Comparison of ENCODE assay signal across 8 cellular contexts in the genomic region with DNA sequence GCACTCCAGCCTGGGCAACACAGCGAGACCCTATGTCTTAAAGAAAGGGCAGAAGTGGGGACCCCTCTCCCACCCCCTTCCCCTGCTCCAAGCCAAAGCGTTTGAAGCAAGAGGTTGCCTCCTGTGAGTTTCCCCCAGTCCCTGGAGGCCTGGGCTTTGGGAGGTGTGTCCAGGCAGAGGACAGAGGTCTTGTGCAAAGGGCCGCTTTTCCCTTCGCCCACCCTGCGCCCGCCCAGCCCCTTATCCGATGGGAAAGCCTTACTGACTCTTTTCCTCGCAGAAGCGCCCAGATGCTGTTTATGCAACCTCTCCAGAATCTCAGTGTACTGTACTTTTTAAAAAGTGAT. TPM values are rescaled to one million over a fixed set of nuclear protein-coding genes. Genes with fewer than 3 reads are reported as not detected.
DNase-seq lines count a peak whose midpoint lies in the region; ATAC-seq and TF ChIP-seq lines count a peak whose summit lies in the region.

No MANE protein-coding gene starts in this region.

- peak overlapping the region; percentile 63 to 91 (median 76) for H3K4me2 ChIP-seq in BLaER1 treated with 17β-estradiol and CSF1 and Interleukin-3, amounts not matched to agents 10 nM and 100 nM
- H3K4me2 ChIP-seq in Karpas-422 (ENCODE audit: low read depth, low read length, poor library complexity, severe bottlenecking): peak overlapping the region; percentile 61

- peaks cover 16 to 61% (median 26%) of the 10 kb centered on the region in 10 experiments for H3K4me1 ChIP-seq in BLaER1 treated with 17β-estradiol and CSF1 and Interleukin-3, amounts not matched to agents 10 nM and 100 nM
- H3K4me1 ChIP-seq in Karpas-422 (ENCODE audit: low read length): peaks cover 10% of the 10 kb centered on the region
- H3K4me1 ChIP-seq in effector memory CD4-positive, alpha-beta T cell (ENCODE audit: control insufficient read depth, insufficient read depth, low read length, poor library complexity, severe bottlenecking): peaks cover 4% of the 10 kb centered on the region

- no peak for ATAC-seq in HG02870 (IDR thresholded peaks at IDR 0.05; ENCODE audit: unreplicated experiment)

- peaks cover 3% of the 10 kb centered on the region for H3K9me3 Mint-ChIP-seq in nephron progenitor cell

- TF ChIP-seq CTCF in nephron progenitor cell (IDR thresholded peaks at IDR 0.05): no peak

- peak overlapping the region; percentile 77 for H2AFZ ChIP-seq in Karpas-422 (ENCODE audit: low read length)

- H3K9ac ChIP-seq in BLaER1 treated with 17β-estradiol and CSF1 and Interleukin-3, amounts not matched to agents 10 nM and 100 nM: peak overlapping the region in 10 of 11 experiments; percentile 7 to 58 (median 50); a peak in 11 of 22 replicates
- H3K9ac ChIP-seq in Karpas-422 (ENCODE audit: low read length): peak overlapping the region; percentile 63

- peaks cover 20% of the 10 kb centered on the region for H3K4me1 Mint-ChIP-seq in nephron progenitor cell

- H3K4me3 Mint-ChIP-seq in nephron progenitor cell: peak overlapping the region; percentile 63

- no peaks in the 10 kb centered on the region for H3K27me3 ChIP-seq in BLaER1 treated with 17β-estradiol and CSF1 and Interleukin-3, amounts not matched to agents 10 nM and 100 nM
- no peaks in the 10 kb centered on the region for H3K27me3 ChIP-seq in Karpas-422 (ENCODE audit: low read length)
- H3K27me3 ChIP-seq in effector memory CD4-positive, alpha-beta T cell (replicated peaks; ENCODE audit: control insufficient read depth, insufficient read depth, low read length, poor library complexity, severe bottlenecking): no peaks in the 10 kb centered on the region

- H3K36me3 ChIP-seq in BLaER1 treated with 17β-estradiol and CSF1 and Interleukin-3, amounts not matched to agents 10 nM and 100 nM: 0 out of 22 replicates have a peak, but pooled peaks cover 0 to 5% (median 0%) of the 10 kb centered on the region in 11 experiments
- H3K36me3 ChIP-seq in Karpas-422 (ENCODE audit: insufficient read depth, low read length): no peaks in the 10 kb centered on the region
- no peaks in the 10 kb centered on the region for H3K36me3 ChIP-seq in effector memory CD4-positive, alpha-beta T cell (ENCODE audit: control insufficient read depth, insufficient read depth, low read length)

- peaks cover 29% of the 10 kb centered on the region for H3K36me3 Mint-ChIP-seq in nephron progenitor cell (ENCODE audit: low read depth)

- no peak for DNase-seq in Karpas-422
- no peak for DNase-seq in effector memory CD4-positive, alpha-beta T cell
- no peak for DNase-seq in nephron progenitor cell
- no peak for DNase-seq in mesenteric fat pad (ENCODE audit: low spot score)
- DNase-seq in NK-92 treated with Interleukin-12 subunit alpha and Interleukin-12 subunit beta, amount 100 ng/mL, for 24 hours (lab: John Stamatoyannopoulos, UW): no peak
- DNase-seq in EL: no peak

- no peaks in the 10 kb centered on the region for H3K9me3 ChIP-seq in BLaER1 treated with 17β-estradiol and CSF1 and Interleukin-3, amounts not matched to agents 10 nM and 100 nM (replicated peaks in 1 of 11)
- no peaks in the 10 kb centered on the region for H3K9me3 ChIP-seq in Karpas-422 (ENCODE audit: low read length)
- no peaks in the 10 kb centered on the region for H3K9me3 ChIP-seq in effector memory CD4-positive, alpha-beta T cell (ENCODE audit: control insufficient read depth, low read length)

- peak overlapping the region; percentile 23 to 62 (median 44); a peak in 16 of 20 replicates for H3K4me3 ChIP-seq in BLaER1 treated with 17β-estradiol and CSF1 and Interleukin-3, amounts not matched to agents 10 nM and 100 nM
- peak overlapping the region; percentile 56; the same call in 1 of the 2 replicates for H3K4me3 ChIP-seq in Karpas-422 (ENCODE audit: low read length)
- peak overlapping the region; percentile 62 for H3K4me3 ChIP-seq in effector memory CD4-positive, alpha-beta T cell (ENCODE audit: insufficient read depth, low read depth, low read length, poor library complexity, severe bottlenecking)

- H3K27ac Mint-ChIP-seq in nephron progenitor cell: no peak overlapping the region

- peak overlapping the region in 4 of 11 experiments; percentile 34 to 53 (median 38); a peak in 5 of 22 replicates for H3K27ac ChIP-seq in BLaER1 treated with 17β-estradiol and CSF1 and Interleukin-3, amounts not matched to agents 10 nM and 100 nM
- no peak overlapping the region for H3K27ac ChIP-seq in Karpas-422 (ENCODE audit: low read length)
- H3K27ac ChIP-seq in effector memory CD4-positive, alpha-beta T cell (ENCODE audit: insufficient read depth, low read length, poor library complexity, severe bottlenecking): no peak overlapping the region

- H3K27me3 Mint-ChIP-seq in nephron progenitor cell (ENCODE audit: low read depth, poor library complexity): no peaks in the 10 kb centered on the region

- no peaks in the 10 kb centered on the region for H4K20me1 ChIP-seq in BLaER1 treated with 17β-estradiol and CSF1 and Interleukin-3, amounts not matched to agents 10 nM and 100 nM
- H4K20me1 ChIP-seq in Karpas-422 (ENCODE audit: insufficient read depth, low read depth, low read length): no peaks in the 10 kb centered on the region

- no peaks in the 10 kb centered on the region for H3K9me2 ChIP-seq in Karpas-422 (replicated peaks; ENCODE audit: insufficient read depth, low read length)

- H3K79me2 ChIP-seq in Karpas-422 (ENCODE audit: low read length): no peaks in the 10 kb centered on the region

RNA-seq across cellular contexts. Expression of a gene that starts 50.6 kb away (rescaled TPM):
- total RNA-seq in Karpas-422 (2014; rRNA removed; shearing (Covaris generic); ENCODE audit: low replicate concordance): 130 and 176 TPM in 2 replicates
- 219 TPM for total RNA-seq in mesenteric fat pad
